In genomic region chr6:33205172-33206026, GRCh38 we compare ENCODE assay signal across 8 cellular contexts. TPM values are rescaled to one million over a fixed set of nuclear protein-coding genes. Genes with fewer than 3 reads are reported as not detected.
A peak's percentile ranks its signal among the peaks of the same experiment; 100 is the strongest.
DNase-seq lines count a peak whose midpoint lies in the region; ATAC-seq and TF ChIP-seq lines count a peak whose summit lies in the region.

No MANE protein-coding gene starts in this region.

- H3K4me3 ChIP-seq in DND-41 (ENCODE audit: low read depth in 1 of 2, low read length in 2 of 2): peak overlapping the region in 1 of 2 experiments; percentile 60; a peak in 3 of 4 replicates
- H3K4me3 ChIP-seq in KMS-11 (IDR thresholded peaks at IDR 0.05; ENCODE audit: insufficient read depth, low read depth, low read length): no peak overlapping the region

- peak overlapping the region; percentile 86 to 93 (median 89) for H3K4me3 Mint-ChIP-seq in immature natural killer cell

- H3K79me2 ChIP-seq in DND-41 (ENCODE audit: insufficient read depth, low read length): peaks cover 38% of the 10 kb centered on the region
- peaks cover 18% of the 10 kb centered on the region for H3K79me2 ChIP-seq in KMS-11 (ENCODE audit: insufficient read depth, low read depth)

- no peaks in the 10 kb centered on the region for H3K9me3 ChIP-seq in DND-41 (ENCODE audit: insufficient read depth, low read length, severe bottlenecking)

- no peak for ATAC-seq in DND-41 (ENCODE audit: insufficient read depth, low read depth)
- peak; percentile 75 for ATAC-seq in stimulated activated naive CD8-positive, alpha-beta T cell treated with anti-CD3 and anti-CD28 coated beads, Interleukin-15, Interleukin-2, amounts not matched to agents 100 U/mL and 50 U/mL, for 24 hours

- H3K27ac Mint-ChIP-seq in immature natural killer cell: peak overlapping the region; percentile 71 to 94 (median 82)

- peaks cover 41% of the 10 kb centered on the region for H3K36me3 ChIP-seq in DND-41 (ENCODE audit: insufficient read depth, low read length)
- no peaks in the 10 kb centered on the region for H3K36me3 ChIP-seq in KMS-11 (ENCODE audit: insufficient read depth)

- H3K9ac ChIP-seq in DND-41 (ENCODE audit: low read depth, low read length) (peak overlapping the region; percentile 61), KMS-11 (peak overlapping the region; percentile 87)

- H3K9me3 Mint-ChIP-seq in immature natural killer cell: no peaks in the 10 kb centered on the region

- H3K27me3 ChIP-seq in DND-41 (ENCODE audit: insufficient read depth, low read length, poor library complexity) (no peaks in the 10 kb centered on the region), KMS-11 (ENCODE audit: insufficient read depth, low read depth) (no peaks in the 10 kb centered on the region)

- peaks cover 7 to 29% (median 8%) of the 10 kb centered on the region in 3 donors for H3K36me3 Mint-ChIP-seq in immature natural killer cell

- H3K4me1 Mint-ChIP-seq in immature natural killer cell: peaks cover 60 to 62% of the 10 kb centered on the region in 2 donors

- TF ChIP-seq CTCF in DND-41 (IDR thresholded peaks at IDR 0.05; ENCODE audit: borderline replicate concordance, extremely low read depth, low read length, poor library complexity, severe bottlenecking) (peak; percentile 55), KMS-11 (conservative IDR thresholded peaks at IDR 0.05; ENCODE audit: low read depth, low read length) (no peak)

- H3K4me2 ChIP-seq in DND-41 (ENCODE audit: insufficient read depth, low read length): peak overlapping the region; percentile 66
- peak overlapping the region; percentile 94 for H3K4me2 ChIP-seq in KMS-11

- H3K27ac ChIP-seq in DND-41 (ENCODE audit: low read length): peak overlapping the region; percentile 59; the same call in 1 of the 2 replicates
- peak overlapping the region; percentile 68 for H3K27ac ChIP-seq in KMS-11

- H3K4me1 ChIP-seq in DND-41 (ENCODE audit: insufficient read depth, low read length): peaks cover 65% of the 10 kb centered on the region
- H3K4me1 ChIP-seq in KMS-11 (ENCODE audit: low read depth, poor library complexity, severe bottlenecking): peaks cover 35% of the 10 kb centered on the region

- H3K27me3 Mint-ChIP-seq in immature natural killer cell (ENCODE audit: low read depth in 3 of 3): peaks cover 16 to 23% (median 21%) of the 10 kb centered on the region in 3 donors

- H2AFZ ChIP-seq in DND-41 (ENCODE audit: low read depth, low read length): peak overlapping the region; percentile 64; the same call in 1 of the 2 replicates
- H2AFZ ChIP-seq in KMS-11 (ENCODE audit: low read depth): peak overlapping the region; percentile 69; the same call in 1 of the 2 replicates

- DNase-seq in DND-41 (peak; percentile 32), immature natural killer cell (no peak), OCI-M1 (lab: John Stamatoyannopoulos, UW) (no peak), NCI-H2227 treated with DMSO at 0.1 percent for 48 hours (lab: John Stamatoyannopoulos, UW) (no peak), SKM-1 (lab: John Stamatoyannopoulos, UW; ENCODE audit: unreplicated experiment) (no peak)
- DNase-seq in activated naive CD4-positive, alpha-beta T cell treated with anti-CD3 and anti-CD28 coated beads, Interleukin-2, amount 50 U/mL, for 16 hours: peak; percentile 32
- peak; percentile 71 for DNase-seq in stimulated activated naive CD8-positive, alpha-beta T cell treated with anti-CD3 and anti-CD28 coated beads, Interleukin-15, Interleukin-2, amounts not matched to agents 100 U/mL and 50 U/mL, for 24 hours

- H4K20me1 ChIP-seq in DND-41 (ENCODE audit: insufficient read depth, low read length) (peaks cover 8% of the 10 kb centered on the region), KMS-11 (ENCODE audit: insufficient read depth) (no peaks in the 10 kb centered on the region)

RNA-seq across cellular contexts. Expression of gene HSD17B8, which starts 0.9 kb away (rescaled TPM):
- polyA plus RNA-seq in immature natural killer cell: 10 to 100 TPM; 28.8 to 47.6 (median 34.3) TPM

RNA-seq across cellular contexts. Expression of gene RING1, which starts 2.9 kb away (rescaled TPM):
- 1 to 10 TPM; 5.5 to 9.5 (median 9.2) TPM for polyA plus RNA-seq in immature natural killer cell

RNA-seq across cellular contexts. Expression of gene SLC39A7, which starts 4.7 kb away (rescaled TPM):
- polyA plus RNA-seq in immature natural killer cell: 10 to 100 TPM; 27.4 to 67.5 (median 45.4) TPM

RNA-seq across cellular contexts. Expression of gene RXRB, which starts 4.9 kb away (rescaled TPM):
- 10 to 100 TPM in 1 of 3 donors, 1 to 10 TPM in 2; 6.0 to 11.8 (median 6.9) TPM for polyA plus RNA-seq in immature natural killer cell

RNA-seq across cellular contexts. Expression of gene COL11A2, which starts 13.1 kb away (rescaled TPM):
- polyA plus RNA-seq in immature natural killer cell: under 1 TPM in 2 of 3 donors, not detected in 1; 0.33 to 0.67 TPM

Comparison
In these comparisons a context has a peak if more than half of its experiments do, and no peak if none do; other contexts are left out.
1. DNase-seq: peak in DND-41 (single experiment), activated naive CD4-positive, alpha-beta T cell treated with anti-CD3 and anti-CD28 coated beads, Interleukin-2, amount 50 U/mL, for 16 hours (single experiment) and stimulated activated naive CD8-positive, alpha-beta T cell treated with anti-CD3 and anti-CD28 coated beads, Interleukin-15, Interleukin-2, amounts not matched to agents 100 U/mL and 50 U/mL, for 24 hours (single experiment); none in immature natural killer cell (0 of 3), OCI-M1 (single experiment), NCI-H2227 treated with DMSO at 0.1 percent for 48 hours (single experiment) and SKM-1 (single experiment).